35 cellular contexts compared by ENCODE assay signal in the genomic region with DNA sequence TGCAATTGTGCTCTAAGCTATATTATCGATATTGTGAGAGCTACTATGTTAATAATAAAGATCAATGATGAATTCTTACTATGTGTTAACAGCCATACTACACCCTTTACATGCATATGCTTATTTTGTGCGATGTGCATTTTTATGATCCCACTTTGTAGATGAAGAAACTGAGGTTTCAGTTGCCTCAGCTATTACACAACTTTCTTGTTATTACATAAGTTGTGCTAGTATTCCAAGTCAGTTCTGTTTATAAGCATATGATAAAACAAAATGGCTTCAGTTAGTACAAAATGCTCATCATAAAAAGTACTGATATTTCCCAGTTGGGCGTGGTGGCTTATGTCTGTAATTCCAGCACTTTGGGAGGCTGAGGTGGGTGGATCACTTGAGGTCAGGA.
"Had no signal": no experiment of that assay in that cellular context is flagged by ENCODE, and none has a peak within 500 bp of the region (broad histone marks: within the 10 kb centered on the region; RNA-seq: fewer than 3 reads in every experiment).

No MANE protein-coding gene starts in this region.

- H3K27me3 ChIP-seq: MG63 had no signal

- H3K9me3 ChIP-seq: MG63 had no signal

- H3K36me3 ChIP-seq: MG63 had no signal

- DNase-seq: Karpas-422, Kasumi-1, MG63, MM.1S, MV-4-11, NCI-H1048, NCI-H1092, NCI-H1092 treated with DMSO at 0.1 percent for 48 hours, NCI-H1105, NCI-H1105 treated with DMSO at 0.1 percent for 48 hours, NCI-H1417, NCI-H1417 treated with DMSO at 0.1 percent for 48 hours, NCI-H1436, NCI-H1436 treated with DMSO at 0.1 percent for 48 hours, NCI-H146, NCI-H1694, NCI-H1694 treated with DMSO at 0.1 percent for 48 hours, NCI-H187, NCI-H187 treated with DMSO at 0.1 percent for 48 hours, NCI-H1930, NCI-H2029, NCI-H2029 treated with DMSO at 0.1 percent for 48 hours, NCI-H2081, NCI-H2081 treated with DMSO at 0.1 percent for 48 hours, NCI-H2107, NCI-H2171, NCI-H2171 treated with DMSO at 0.1 percent for 48 hours, NCI-H2227 treated with DMSO at 0.1 percent for 48 hours, NCI-H226, NCI-H345, NCI-H446, NCI-H446 treated with DMSO at 0.1 percent for 48 hours, NCI-H510A, NCI-H510A treated with DMSO at 0.1 percent for 48 hours, NCI-H524 had no signal

- H3K4me3 ChIP-seq: MG63 had no signal
